27 cellular contexts compared by ENCODE assay signal in genomic region chr12:111067498-111067897, GRCh38. TPM values are rescaled to one million over a fixed set of nuclear protein-coding genes. Genes with fewer than 3 reads are reported as not detected.
DNase-seq lines count a peak whose midpoint lies in the region; FAIRE-seq and TF ChIP-seq lines count a peak whose summit lies in the region.
"Had no signal": no experiment of that assay in that cellular context is flagged by ENCODE, and none has a peak within 500 bp of the region (broad histone marks: within the 10 kb centered on the region; RNA-seq: fewer than 3 reads in every experiment).

No MANE protein-coding gene starts in this region.

- no peaks in the 10 kb centered on the region for H3K9me2 ChIP-seq in GM23248 (ENCODE audit: insufficient read depth)

- H4K20me1 ChIP-seq in GM23248 (ENCODE audit: insufficient read depth) = no peaks in the 10 kb centered on the region

- no peak overlapping the region for H2AFZ ChIP-seq in GM23248

- peaks cover 6% of the 10 kb centered on the region; the same call in 1 of the 2 replicates for H3F3A ChIP-seq in GM23248 (ENCODE audit: insufficient read depth)

- H3K9me3 ChIP-seq in left ventricle myocardium inferior (replicated peaks) (peaks cover 9% of the 10 kb centered on the region), thymus (ENCODE audit: control insufficient read depth) (no peaks in the 10 kb centered on the region), GM23248 (ENCODE audit: low read depth) (no peaks in the 10 kb centered on the region)
- H3K9me3 ChIP-seq: suprapubic skin, uterus had no signal

- WGBS in thymus = 97% methylated on average over 5 of the region's 5 CpGs
- 64 to 73% methylated on average over 5 of the region's 5 CpGs for WGBS in GM23248 (ENCODE audit: low coverage in 1 of 2, low lambda C conversion rate in 2 of 2, missing lambda C conversion rate in 2 of 2), 2 experiments

- intact Hi-C loops in cardiac septum (cut with DNase I) = no loop called here
- intact Hi-C loops in left ventricle myocardium inferior (cut with micrococcal nuclease) = no loop called here

- DNase-seq in cardiac septum (ENCODE audit: low spot score) = peak; percentile 20
- no peak for DNase-seq in left ventricle myocardium inferior
- DNase-seq in M059J (ENCODE audit: low read depth) = peak; percentile 12
- peak; percentile 90 for DNase-seq in bronchial epithelial cell (ENCODE audit: low read depth)
- DNase-seq in AG08396 (ENCODE audit: low spot score) = no peak
- no peak for DNase-seq in activated effector memory CD4-positive, alpha-beta T cell treated with anti-CD3 and anti-CD28 coated beads, Interleukin-2, amount 50 U/mL, for 16 hours
- DNase-seq in GM23248 = no peak
- DNase-seq: activated CD4-positive, alpha-beta T cell treated with anti-CD3 and anti-CD28 coated beads for 1 hour; activated gamma-delta T cell treated with Interleukin-2 at 50 U/mL for 16 hours; brain microvascular endothelial cell; C1 segment of cervical spinal cord; effector CD4-positive, alpha-beta T cell; foreskin fibroblast; heart right ventricle; MV-4-11; NCI-H187; NCI-H748 treated with DMSO at 0.1 percent for 48 hours; occipital lobe; SHP77; uterus had no signal

- H3K4me3 ChIP-seq in left ventricle myocardium inferior (no peak overlapping the region), bronchial epithelial cell (ENCODE audit: low read depth, low read length) (no peak overlapping the region), thymus (ENCODE audit: low read length) (no peak overlapping the region), GM23248 (no peak overlapping the region)
- H3K4me3 ChIP-seq: heart right ventricle, K562, smooth muscle cell, suprapubic skin, uterus had no signal

- H3K79me2 ChIP-seq in GM23248 (ENCODE audit: insufficient read depth) = no peaks in the 10 kb centered on the region

- H3K9ac ChIP-seq in GM23248 = no peak overlapping the region

- TF ChIP-seq CTCF in left ventricle myocardium inferior (IDR thresholded peaks at IDR 0.05; ENCODE audit: borderline replicate concordance) = no peak
- TF ChIP-seq CTCF in bronchial epithelial cell (IDR thresholded peaks at IDR 0.05; ENCODE audit: insufficient read depth, low read length, severe bottlenecking) = no peak

- no peaks in the 10 kb centered on the region for H3K36me3 ChIP-seq in left ventricle myocardium inferior
- H3K36me3 ChIP-seq in bronchial epithelial cell (ENCODE audit: control insufficient read depth, insufficient read depth, low read length) = peaks cover 3% of the 10 kb centered on the region
- H3K36me3 ChIP-seq in thymus (ENCODE audit: control insufficient read depth, insufficient read depth) = no peaks in the 10 kb centered on the region
- no peaks in the 10 kb centered on the region for H3K36me3 ChIP-seq in GM23248 (ENCODE audit: low read depth)
- H3K36me3 ChIP-seq: brain microvascular endothelial cell, heart right ventricle, suprapubic skin, uterus had no signal

- H3K4me2 ChIP-seq in GM23248 (ENCODE audit: unreplicated experiment) = no peak overlapping the region
- H3K4me2 ChIP-seq: smooth muscle cell had no signal

- no peak for FAIRE-seq in bronchial epithelial cell (lab: Jason Lieb, UNC)
- FAIRE-seq: GM19239, TTC549 had no signal

- in situ Hi-C loops in GM23248 (cut with MboI) = no loop called here

- peaks cover 12% of the 10 kb centered on the region for H3K4me1 ChIP-seq in left ventricle myocardium inferior
- peaks cover 2% of the 10 kb centered on the region for H3K4me1 ChIP-seq in thymus (ENCODE audit: control insufficient read depth, insufficient read depth, low read length)
- peaks cover 10% of the 10 kb centered on the region for H3K4me1 ChIP-seq in GM23248 (ENCODE audit: insufficient read depth)
- H3K4me1 ChIP-seq: suprapubic skin, uterus had no signal

- H3K27me3 ChIP-seq in left ventricle myocardium inferior (ENCODE audit: low read depth) = peaks cover 23% of the 10 kb centered on the region
- no peaks in the 10 kb centered on the region for H3K27me3 ChIP-seq in bronchial epithelial cell (ENCODE audit: control insufficient read depth, insufficient read depth, low read length)
- H3K27me3 ChIP-seq in thymus (ENCODE audit: control insufficient read depth, insufficient read depth) = no peaks in the 10 kb centered on the region
- H3K27me3 ChIP-seq in GM23248 (replicated peaks; ENCODE audit: insufficient read depth) = peaks cover 38% of the 10 kb centered on the region
- H3K27me3 ChIP-seq: brain microvascular endothelial cell, uterus had no signal

- H3K27ac ChIP-seq in left ventricle myocardium inferior (replicated peaks) (no peak overlapping the region), thymus (ENCODE audit: low read depth) (peak overlapping the region; percentile 4), GM23248 (no peak overlapping the region)
- H3K27ac ChIP-seq: brain microvascular endothelial cell, heart right ventricle, suprapubic skin, uterus had no signal

RNA-seq across cellular contexts. Expression of gene CUX2, which starts 33.5 kb away (rescaled TPM):
- 1.2 TPM for total RNA-seq in cardiac septum
- total RNA-seq in left ventricle myocardium inferior = not detected
- total RNA-seq in M059J (2014; rRNA removed; shearing (Covaris generic)) = not detected in 2 replicates
- 0.38 and 1.6 TPM in 2 replicates for total RNA-seq in bronchial epithelial cell
- polyA plus RNA-seq in thymus = 0.14 TPM
- not detected in 2 replicates for total RNA-seq in GM23248 (2014; rRNA removed; shearing (Covaris generic))
- not detected in 2 replicates for polyA plus RNA-seq in GM23248 (2016; fragmentation: Nextera tagmentation; extraction: Ambion mirVana)
- total RNA-seq: K562, renal cortical epithelial cell, smooth muscle cell had no signal
- polyA plus RNA-seq: heart right ventricle, K562, smooth muscle cell had no signal

Comparison
In these comparisons a context has a peak if more than half of its experiments do, and no peak if none do; other contexts are left out.
1. DNase-seq: peak in cardiac septum (single experiment), M059J (single experiment) and bronchial epithelial cell (single experiment); none in left ventricle myocardium inferior (single experiment), AG08396 (single experiment), activated effector memory CD4-positive, alpha-beta T cell treated with anti-CD3 and anti-CD28 coated beads, Interleukin-2, amount 50 U/mL, for 16 hours (single experiment) and GM23248 (single experiment).